Comparison of ENCODE assay signal across 13 cellular contexts in the genomic region with DNA sequence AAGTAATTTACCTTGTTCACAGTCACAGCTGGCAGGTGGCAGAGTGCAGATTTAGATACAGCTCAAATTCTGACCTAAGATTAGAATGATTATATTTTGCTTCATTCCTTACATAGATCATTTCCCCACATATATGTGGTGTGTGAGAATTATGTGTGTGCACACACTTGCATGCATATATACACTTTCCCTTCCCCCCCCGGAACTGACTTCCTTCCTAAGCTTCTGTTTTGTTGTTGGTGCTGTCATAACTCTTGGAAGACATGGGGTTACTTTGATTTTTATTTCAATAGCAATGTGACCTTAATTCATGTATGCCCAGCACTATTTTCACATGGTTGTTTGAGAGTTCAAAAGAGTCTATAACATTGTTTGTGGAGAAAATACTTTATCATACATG.
"Had no signal": no experiment of that assay in that cellular context is flagged by ENCODE, and none has a peak within 500 bp of the region (broad histone marks: within the 10 kb centered on the region; RNA-seq: fewer than 3 reads in every experiment).

No MANE protein-coding gene starts in this region.

- H3K27ac Mint-ChIP-seq: natural killer cell; stimulated activated memory B cell treated with anti-CD40 and anti-IgM and Interleukin-4, amounts not matched to agents 10 μg/mL and 1 μg/mL and 100 μg/mL, for 72 hours had no signal

- H3K27ac ChIP-seq: colonic mucosa, thyroid gland, uterus had no signal

- H3K4me3 Mint-ChIP-seq: natural killer cell; stimulated activated memory B cell treated with anti-CD40 and anti-IgM and Interleukin-4, amounts not matched to agents 10 μg/mL and 1 μg/mL and 100 μg/mL, for 72 hours had no signal

- H3K4me1 ChIP-seq: colonic mucosa, uterus had no signal

- DNase-seq: activated CD4-positive, alpha-beta T cell treated with anti-CD3 and anti-CD28 coated beads, Interleukin-2, amount 50 U/mL, for 1 hour; activated CD4-positive, CD25-positive, alpha-beta regulatory T cell; activated CD8-positive, alpha-beta memory T cell treated with anti-CD3 and anti-CD28 coated beads for 24 hours; activated naive CD4-positive, alpha-beta T cell treated with Interleukin-2 at 50 U/mL for 16 hours; caudate nucleus; colonic mucosa; foreskin fibroblast; kidney glomerular epithelial cell; mesendoderm; natural killer cell; thyroid gland; uterus had no signal

- H3K4me3 ChIP-seq: colonic mucosa, thyroid gland, uterus had no signal

- H3K27me3 ChIP-seq: colonic mucosa, thyroid gland, uterus had no signal

- H3K36me3 ChIP-seq: colonic mucosa, thyroid gland, uterus had no signal

- H3K9me3 ChIP-seq: colonic mucosa, thyroid gland, uterus had no signal

- H3K36me3 Mint-ChIP-seq: natural killer cell; stimulated activated memory B cell treated with anti-CD40 and anti-IgM and Interleukin-4, amounts not matched to agents 10 μg/mL and 1 μg/mL and 100 μg/mL, for 72 hours had no signal

- H3K9me3 Mint-ChIP-seq: natural killer cell; stimulated activated memory B cell treated with anti-CD40 and anti-IgM and Interleukin-4, amounts not matched to agents 10 μg/mL and 1 μg/mL and 100 μg/mL, for 72 hours had no signal

- ATAC-seq: natural killer cell; stimulated activated memory B cell treated with anti-CD40 and anti-IgM and Interleukin-4, amounts not matched to agents 10 μg/mL and 1 μg/mL and 100 μg/mL, for 72 hours had no signal

- H3K27me3 Mint-ChIP-seq: stimulated activated memory B cell treated with anti-CD40 and anti-IgM and Interleukin-4, amounts not matched to agents 10 μg/mL and 1 μg/mL and 100 μg/mL, for 72 hours had no signal
